Comparison of ENCODE assay signal across 28 cellular contexts in the genomic region with DNA sequence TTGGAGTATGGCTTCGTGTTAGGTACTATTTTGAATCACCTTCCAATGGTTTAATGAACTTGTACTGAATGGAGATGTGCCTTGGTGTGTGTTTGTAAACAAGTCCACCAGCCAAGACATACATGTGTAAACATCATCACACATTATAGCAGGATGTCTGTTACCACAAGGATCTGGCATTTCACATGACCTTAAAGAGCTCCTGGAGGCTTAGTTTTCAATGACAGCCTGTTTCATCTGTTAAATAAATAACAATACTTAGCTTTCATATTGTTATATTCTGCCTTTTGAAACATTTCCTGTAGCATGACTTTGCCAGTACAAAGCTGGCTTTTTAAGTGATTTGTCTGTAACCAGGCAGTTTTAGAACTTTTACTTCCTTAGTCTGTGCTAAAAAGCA.
A peak's percentile ranks its signal among the peaks of the same experiment; 100 is the strongest.
DNase-seq lines count a peak whose midpoint lies in the region; ATAC-seq, FAIRE-seq and TF ChIP-seq lines count a peak whose summit lies in the region.
"Had no signal": no experiment of that assay in that cellular context is flagged by ENCODE, and none has a peak within 500 bp of the region (broad histone marks: within the 10 kb centered on the region; RNA-seq: fewer than 3 reads in every experiment).

No MANE protein-coding gene starts in this region.

- no peak for FAIRE-seq in endothelial cell of umbilical vein (lab: Jason Lieb, UNC)
- FAIRE-seq: GM12878, H54 had no signal

- H3K9me1 ChIP-seq in endothelial cell of umbilical vein (replicated peaks; ENCODE audit: control insufficient read depth, extremely low read depth, insufficient read depth, low read length): no peaks in the 10 kb centered on the region

- H3K4me3 ChIP-seq in SK-N-MC: 0 out of 2 replicates have a peak overlapping the region, but pooled peaks have one; percentile 28
- no peak overlapping the region for H3K4me3 ChIP-seq in endothelial cell of umbilical vein (replicated peaks in 1 of 3; ENCODE audit: insufficient read depth in 1 of 3, low read depth in 1 of 3, low read length in 3 of 3)
- H3K4me3 ChIP-seq in osteoblast (ENCODE audit: insufficient read depth, low read length): no peak overlapping the region
- no peak overlapping the region for H3K4me3 ChIP-seq in vagina
- H3K4me3 ChIP-seq: GM12878, psoas muscle, transverse colon had no signal

- DNase-seq in ELR (ENCODE audit: low read depth): peak; percentile 6
- DNase-seq in SK-N-MC (ENCODE audit: low read depth, low spot score): no peak
- DNase-seq in endothelial cell of umbilical vein (ENCODE audit: low read depth, low spot score): peak; percentile 51
- DNase-seq in osteoblast (ENCODE audit: insufficient read length, low spot score, missing footprints): no peak
- DNase-seq in NCI-H1694 (lab: John Stamatoyannopoulos, UW): no peak
- no peak for DNase-seq in head of caudate nucleus
- DNase-seq in vagina (ENCODE audit: extremely low spot score in 2 of 2): no peak
- DNase-seq: activated CD4-positive, alpha-beta T cell treated with anti-CD3 and anti-CD28 coated beads for 48 hours; anterior cingulate cortex; caudate nucleus; DMS153; KBM-7; NCI-H1417; NCI-H2029 treated with DMSO at 0.1 percent for 48 hours; NCI-H2227 treated with DMSO at 0.1 percent for 48 hours; NCI-H526; psoas muscle; SHP77 treated with DMSO at 0.1 percent for 48 hours; stimulated activated CD4-positive, alpha-beta T cell treated with anti-CD3 and anti-CD28 coated beads, Interleukin-15, amount 100 ng/mL, for 24 hours; stimulated activated CD4-positive, alpha-beta T cell treated with anti-CD3 and anti-CD28 coated beads, Interleukin-4, amount 100 ng/mL, for 4 hours; T1000; transverse colon; WERI-Rb-1 had no signal

- H3K27me3 ChIP-seq in endothelial cell of umbilical vein (ENCODE audit: control insufficient read depth in 2 of 2, insufficient read depth in 2 of 2, low read length in 2 of 2) (no peaks in the 10 kb centered on the region), osteoblast (ENCODE audit: insufficient read depth, low read length) (no peaks in the 10 kb centered on the region), vagina (no peaks in the 10 kb centered on the region)
- H3K27me3 ChIP-seq: neutrophil, transverse colon had no signal

- POLR2A ChIA-PET in endothelial cell of umbilical vein (lab: Charles Lee): no interaction called here

- H3K9me3 ChIP-seq in SK-N-MC (ENCODE audit: low read depth, low read length): no peaks in the 10 kb centered on the region
- no peaks in the 10 kb centered on the region for H3K9me3 ChIP-seq in endothelial cell of umbilical vein (replicated peaks; ENCODE audit: control insufficient read depth, insufficient read depth, low read length)
- H3K9me3 ChIP-seq in osteoblast (ENCODE audit: low read depth, low read length): no peaks in the 10 kb centered on the region
- no peaks in the 10 kb centered on the region for H3K9me3 ChIP-seq in vagina
- H3K9me3 ChIP-seq: neutrophil, psoas muscle, transverse colon had no signal

- H3K4me1 ChIP-seq in endothelial cell of umbilical vein (ENCODE audit: control insufficient read depth, extremely low read depth, insufficient read depth, low read length): peaks cover 38% of the 10 kb centered on the region
- H3K4me1 ChIP-seq in osteoblast (ENCODE audit: insufficient read depth, low read length): peaks cover 49% of the 10 kb centered on the region
- peaks cover 8% of the 10 kb centered on the region for H3K4me1 ChIP-seq in vagina
- H3K4me1 ChIP-seq: psoas muscle had no signal

- TF ChIP-seq POLR2A in endothelial cell of umbilical vein (IDR thresholded peaks at IDR 0.05; ENCODE audit: low read depth, low read length) (no peak), vagina (IDR thresholded peaks at IDR 0.05) (no peak)

- CTCF ChIA-PET in endothelial cell of umbilical vein (lab: Charles Lee): no interaction called here

- H3K9ac ChIP-seq in SK-N-MC (ENCODE audit: insufficient read length): no peak overlapping the region
- H3K9ac ChIP-seq in endothelial cell of umbilical vein (replicated peaks; ENCODE audit: extremely low read depth, insufficient read depth, low read length): no peak overlapping the region

- H3K79me2 ChIP-seq in endothelial cell of umbilical vein (ENCODE audit: control insufficient read depth, insufficient read depth, low read length) (no peaks in the 10 kb centered on the region), osteoblast (ENCODE audit: insufficient read depth, low read length) (no peaks in the 10 kb centered on the region)

- H3K27ac ChIP-seq in SK-N-MC: peak overlapping the region; percentile 78; the same call in 1 of the 2 replicates
- H3K27ac ChIP-seq in endothelial cell of umbilical vein (ENCODE audit: insufficient read depth, low read depth, low read length): peak overlapping the region; percentile 9
- H3K27ac ChIP-seq in osteoblast (ENCODE audit: low read depth, low read length): peak overlapping the region; percentile 88
- H3K27ac ChIP-seq in vagina: no peak overlapping the region
- H3K27ac ChIP-seq: neutrophil, psoas muscle, WERI-Rb-1 had no signal

- H3K36me3 ChIP-seq in SK-N-MC (ENCODE audit: insufficient read depth, low read length) (no peaks in the 10 kb centered on the region), endothelial cell of umbilical vein (ENCODE audit: control insufficient read depth in 2 of 2, extremely low read depth in 1 of 2, insufficient read depth in 2 of 2, low read length in 2 of 2) (no peaks in the 10 kb centered on the region), osteoblast (ENCODE audit: insufficient read depth, low read length) (no peaks in the 10 kb centered on the region), vagina (no peaks in the 10 kb centered on the region)
- H3K36me3 ChIP-seq: neutrophil, transverse colon, WERI-Rb-1 had no signal

- H2AFZ ChIP-seq in endothelial cell of umbilical vein (ENCODE audit: low read depth, low read length) (peak overlapping the region; percentile 23), osteoblast (ENCODE audit: low read length) (peak overlapping the region; percentile 58)

- ATAC-seq in GM18511 (IDR thresholded peaks at IDR 0.05; ENCODE audit: unreplicated experiment): no peak
- ATAC-seq: GM12878, left lobe of liver, psoas muscle had no signal

- dilution Hi-C loops in endothelial cell of umbilical vein (cut with MboI; ENCODE audit: extremely low pct_ligation_motif_present, low sequenced_read_pairs): no loop called here

- intact Hi-C loops in endothelial cell of umbilical vein (cut with micrococcal nuclease) (no loop called here), head of caudate nucleus (cut with DNase I) (no loop called here), vagina (cut with DNase I) (no loop called here)

- BruUV-seq in endothelial cell of umbilical vein (replicated peaks; lab: Mats Ljungman, UMichigan): no TSS peak

- H4K20me1 ChIP-seq in endothelial cell of umbilical vein (replicated peaks; ENCODE audit: control insufficient read depth, extremely low read depth, insufficient read depth, low read length) (no peaks in the 10 kb centered on the region), osteoblast (ENCODE audit: insufficient read depth, low read length) (no peaks in the 10 kb centered on the region)

- TF ChIP-seq CTCF in endothelial cell of umbilical vein (IDR thresholded peaks at IDR 0.05; ENCODE audit: extremely low read depth in 1 of 2, insufficient read depth in 1 of 2, low read depth in 1 of 2, low read length in 2 of 2) (no peak), osteoblast (IDR thresholded peaks at IDR 0.05; ENCODE audit: extremely low read depth, low read depth, low read length) (no peak), vagina (IDR thresholded peaks at IDR 0.05) (no peak)

- H3K4me2 ChIP-seq in endothelial cell of umbilical vein (ENCODE audit: insufficient read depth, low read length): no peak overlapping the region
- H3K4me2 ChIP-seq in osteoblast (ENCODE audit: insufficient read depth, low read length): peak overlapping the region; percentile 4

TF ChIP-seq in endothelial cell of umbilical vein, 7 proteins besides CTCF, POLR2A, EP300 and RAD21:
- TF ChIP-seq FOS (IDR thresholded peaks at IDR 0.05; ENCODE audit: borderline replicate concordance, insufficient read depth, low read length) (no peak), GATA2 (IDR thresholded peaks at IDR 0.05; ENCODE audit: insufficient read depth, insufficient read length, low read depth, low read length) (no peak), JUN (IDR thresholded peaks at IDR 0.05; ENCODE audit: borderline replicate concordance, insufficient read depth, insufficient read length, low read depth) (no peak), MYC (IDR thresholded peaks at IDR 0.05; ENCODE audit: low read depth, low read length) (no peak), POLR2AphosphoS5 (IDR thresholded peaks at IDR 0.05; ENCODE audit: insufficient read depth, low read depth, low read length) (no peak), EZH2 (IDR thresholded peaks at IDR 0.05; ENCODE audit: borderline replicate concordance, low read depth, low read length, severe bottlenecking) (no peak)
- TF ChIP-seq, protein P1, sequence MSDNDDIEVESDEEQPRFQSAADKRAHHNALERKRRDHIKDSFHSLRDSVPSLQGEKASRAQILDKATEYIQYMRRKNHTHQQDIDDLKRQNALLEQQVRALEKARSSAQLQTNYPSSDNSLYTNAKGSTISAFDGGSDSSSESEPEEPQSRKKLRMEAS (IDR thresholded peaks at IDR 0.05; ENCODE audit: insufficient read depth, insufficient read length): no peak

Comparison
In these comparisons a context has a peak if more than half of its experiments do, and no peak if none do; other contexts are left out.
1. DNase-seq: peak in ELR (single experiment) and endothelial cell of umbilical vein (single experiment); none in SK-N-MC (single experiment), osteoblast (single experiment), NCI-H1694 (single experiment), head of caudate nucleus (0 of 42) and vagina (0 of 2).